In genomic region chr14:21070610-21071224, GRCh38 we compare ENCODE assay signal across 8 cellular contexts. TPM values are rescaled to one million over a fixed set of nuclear protein-coding genes. Genes with fewer than 3 reads are reported as not detected.
DNase-seq lines count a peak whose midpoint lies in the region; ATAC-seq and TF ChIP-seq lines count a peak whose summit lies in the region.

No MANE protein-coding gene starts in this region.

- TF ChIP-seq POLR2A in thyroid gland (IDR thresholded peaks at IDR 0.05): no peak

- H3K9me3 Mint-ChIP-seq in effector memory CD8-positive, alpha-beta T cell: no peaks in the 10 kb centered on the region
- no peaks in the 10 kb centered on the region for H3K9me3 Mint-ChIP-seq in memory B cell

- DNase-seq in G401 (ENCODE audit: low spot score) (peak; percentile 51), SK-N-DZ (ENCODE audit: low spot score) (peak; percentile 73), memory B cell (ENCODE audit: low spot score in 2 of 2) (peak; percentile 11 to 27), thyroid gland (peak; percentile 48 to 57), LoVo (ENCODE audit: low spot score) (no peak)
- DNase-seq in effector memory CD8-positive, alpha-beta T cell: peak in 2 of 3 experiments; percentile 18

- peaks cover 28 to 34% of the 10 kb centered on the region in 2 donors for H3K4me1 Mint-ChIP-seq in effector memory CD8-positive, alpha-beta T cell (ENCODE audit: low read depth in 2 of 2)
- peaks cover 40% of the 10 kb centered on the region for H3K4me1 Mint-ChIP-seq in memory B cell

- peaks cover 26% of the 10 kb centered on the region for H3K4me1 ChIP-seq in ACC112 (ENCODE audit: control insufficient read depth, insufficient read depth, low read length, unreplicated experiment)
- H3K4me1 ChIP-seq in thyroid gland: peaks cover 48 to 58% of the 10 kb centered on the region in 2 donors

- peaks cover 74 to 84% of the 10 kb centered on the region in 2 donors for H3K27me3 Mint-ChIP-seq in effector memory CD8-positive, alpha-beta T cell
- H3K27me3 Mint-ChIP-seq in memory B cell: peaks cover 22% of the 10 kb centered on the region

- H2AFZ ChIP-seq in ACC112 (ENCODE audit: low read length, unreplicated experiment): peak overlapping the region; percentile 61

- peak overlapping the region; percentile 92 for H3K4me3 ChIP-seq in ACC112 (ENCODE audit: low read depth, low read length)
- peak overlapping the region; percentile 54 to 88 (median 60) for H3K4me3 ChIP-seq in thyroid gland (replicated peaks in 1 of 3)

- 0% methylated on average over 18 to 20 of the region's 23 CpGs for WGBS in thyroid gland, 2 donors

- in situ Hi-C loops in G401 (cut with HindIII; ENCODE audit: low sequenced_read_pairs): no loop called here

- H3K27me3 ChIP-seq in ACC112 (ENCODE audit: insufficient read depth, low read length) (no peaks in the 10 kb centered on the region), thyroid gland (no peaks in the 10 kb centered on the region)

- H3K27ac ChIP-seq in ACC112 (ENCODE audit: low read depth, low read length) (peak overlapping the region; percentile 80), thyroid gland (peak overlapping the region; percentile 56 to 90 (median 85))

- H3K27ac Mint-ChIP-seq in effector memory CD8-positive, alpha-beta T cell: peak overlapping the region; percentile 86 to 90
- peak overlapping the region; percentile 17 for H3K27ac Mint-ChIP-seq in memory B cell

- H3K36me3 ChIP-seq in ACC112 (ENCODE audit: insufficient read depth, low read length) (peaks cover 4% of the 10 kb centered on the region; the same call in 1 of the 2 replicates), thyroid gland (peaks cover 1 to 2% of the 10 kb centered on the region in 2 donors)

- H3K4me3 Mint-ChIP-seq in effector memory CD8-positive, alpha-beta T cell: peak overlapping the region; percentile 85
- H3K4me3 Mint-ChIP-seq in memory B cell: peak overlapping the region; percentile 89

- no peaks in the 10 kb centered on the region for H3K9me3 ChIP-seq in thyroid gland

- peaks cover 4% of the 10 kb centered on the region for H3K79me2 ChIP-seq in ACC112 (ENCODE audit: control insufficient read depth, insufficient read depth, low read length, unreplicated experiment)

- ATAC-seq in HG03103 (IDR thresholded peaks at IDR 0.05; ENCODE audit: low read depth, unreplicated experiment): peak; percentile 15
- ATAC-seq in effector memory CD8-positive, alpha-beta T cell (replicated peaks): peak; percentile 35
- peak; percentile 28 for ATAC-seq in memory B cell (ENCODE audit: low read depth)

- TF ChIP-seq CTCF in thyroid gland (IDR thresholded peaks at IDR 0.05): no peak

- intact Hi-C loops in thyroid gland (cut with DNase I): no loop called here

- H3K36me3 Mint-ChIP-seq in effector memory CD8-positive, alpha-beta T cell (ENCODE audit: insufficient read depth): peaks cover 11% of the 10 kb centered on the region
- no peaks in the 10 kb centered on the region for H3K36me3 Mint-ChIP-seq in memory B cell

RNA-seq across cellular contexts. Expression of gene ARHGEF40, which starts 0.6 kb away (rescaled TPM):
- total RNA-seq in G401 (2014; rRNA removed; shearing (Covaris generic)): 48.6 and 50.3 TPM in 2 replicates
- 21.0 and 21.5 TPM in 2 replicates for polyA plus RNA-seq in SK-N-DZ (2014; cell fraction: cytosol; rRNA removed)
- 58.7 and 59.2 TPM in 2 replicates for polyA plus RNA-seq in SK-N-DZ (2014; cell fraction: nucleus; rRNA removed)
- 10 to 100 TPM; 28.1 to 44.8 (median 43.4) TPM for total RNA-seq in thyroid gland

RNA-seq across cellular contexts. Expression of gene RNASE8, which starts 13.1 kb away (rescaled TPM):
- not detected in 2 replicates for total RNA-seq in G401 (2014; rRNA removed; shearing (Covaris generic))
- polyA plus RNA-seq in SK-N-DZ (2014; cell fraction: cytosol; rRNA removed): not detected in 2 replicates
- polyA plus RNA-seq in SK-N-DZ (2014; cell fraction: nucleus; rRNA removed): not detected in 2 replicates
- total RNA-seq in thyroid gland: not detected

RNA-seq across cellular contexts. Expression of gene ZNF219, which starts 27.7 kb away (rescaled TPM):
- total RNA-seq in G401 (2014; rRNA removed; shearing (Covaris generic)): 29.4 and 45.8 TPM in 2 replicates
- polyA plus RNA-seq in SK-N-DZ (2014; cell fraction: cytosol; rRNA removed): 39.1 and 51.2 TPM in 2 replicates
- 50.4 and 56.3 TPM in 2 replicates for polyA plus RNA-seq in SK-N-DZ (2014; cell fraction: nucleus; rRNA removed)
- total RNA-seq in thyroid gland: 10 to 100 TPM; 53.6 to 82.7 (median 67.3) TPM

RNA-seq across cellular contexts. Expression of gene RNASE7, which starts 28.6 kb away (rescaled TPM):
- total RNA-seq in G401 (2014; rRNA removed; shearing (Covaris generic)): not detected in 2 replicates
- not detected in 2 replicates for polyA plus RNA-seq in SK-N-DZ (2014; cell fraction: cytosol; rRNA removed)
- not detected in 2 replicates for polyA plus RNA-seq in SK-N-DZ (2014; cell fraction: nucleus; rRNA removed)
- not detected for total RNA-seq in thyroid gland

RNA-seq across cellular contexts. Expression of gene TMEM253, which starts 30.1 kb away (rescaled TPM):
- not detected in 2 replicates for total RNA-seq in G401 (2014; rRNA removed; shearing (Covaris generic))
- polyA plus RNA-seq in SK-N-DZ (2014; cell fraction: cytosol; rRNA removed): 0.22 TPM in 1 of 2 replicates, not detected in the other
- polyA plus RNA-seq in SK-N-DZ (2014; cell fraction: nucleus; rRNA removed): 0.22 and 0.24 TPM in 2 replicates
- total RNA-seq in thyroid gland: 1 to 10 TPM in 2 of 4 donors, under 1 TPM in 1, not detected in 1; 0.81 to 3.1 (median 2.8) TPM
